1 cellular context compared by ENCODE assay signal in genomic region chr7:116592041-116592355, GRCh38.
TF ChIP-seq lines count a peak whose summit lies in the region.

No MANE protein-coding gene starts in this region.

TF ChIP-seq in SK-N-SH treated with all-trans-retinoic acid at 6 μM for 48 hours, 23 proteins besides CTCF, POLR2A, EP300 and RAD21:
- TF ChIP-seq TSHZ2 (CRISPR knock-in tag; IDR thresholded peaks at IDR 0.05) (no peak), POU6F1 (CRISPR knock-in tag; IDR thresholded peaks at IDR 0.05; ENCODE audit: borderline replicate concordance, low read depth) (no peak), CREB5 (CRISPR knock-in tag; IDR thresholded peaks at IDR 0.05; ENCODE audit: low read depth) (no peak)
